In the genomic region with DNA sequence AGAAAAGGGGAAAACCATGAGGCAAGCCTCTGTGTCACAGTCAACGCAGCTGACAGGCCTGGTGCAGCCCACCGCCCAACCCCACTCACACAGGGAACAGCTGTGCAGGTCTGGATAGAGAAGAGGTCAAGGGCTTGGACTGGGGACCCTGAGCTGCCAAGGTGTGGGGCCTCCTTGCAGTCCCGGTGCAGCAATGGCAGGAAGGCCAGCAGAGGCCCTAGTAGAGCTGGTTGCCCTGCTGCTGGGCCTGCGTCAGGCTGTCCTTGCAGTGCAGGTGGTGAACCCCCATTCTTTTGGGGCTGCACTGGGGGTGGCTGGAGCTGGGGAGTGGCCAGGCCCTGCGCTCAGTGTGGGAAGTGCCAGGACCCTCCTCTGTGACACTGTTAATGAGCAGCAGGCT, we compare ENCODE assay signal across 9 cellular contexts.
"Had no signal": no experiment of that assay in that cellular context is flagged by ENCODE, and none has a peak within 500 bp of the region (broad histone marks: within the 10 kb centered on the region; RNA-seq: fewer than 3 reads in every experiment).

No MANE protein-coding gene starts in this region.

- H3K4me1 ChIP-seq: HAP-1 had no signal

- H3K27ac ChIP-seq: GM23248, HL-60 had no signal

- H3K9ac ChIP-seq: GM23248 had no signal

- H3K9me3 ChIP-seq: HAP-1 had no signal

- H3K4me3 ChIP-seq: GM23248, HAP-1, K562 had no signal

- H2AFZ ChIP-seq: GM23248 had no signal

- H3K36me3 ChIP-seq: HAP-1 had no signal

- FAIRE-seq: K562 had no signal

- ATAC-seq: HCT116, K562 had no signal

- DNase-seq: GM23248, GOT3, H7, HFFc6, IMR-90 had no signal
